1 cellular context compared by ENCODE assay signal in genomic region chrX:132218100-132218807, GRCh38.
TF ChIP-seq lines count a peak whose summit lies in the region.

No MANE protein-coding gene starts in this region.

TF ChIP-seq in HepG2, 621 proteins besides CTCF, POLR2A, EP300 and RAD21 (continued from another document and continues in another):
- TF ChIP-seq ZFP36 (IDR thresholded peaks at IDR 0.05; ENCODE audit: borderline replicate concordance, low read depth, low read length, partially characterized antibody), result no peak
- peak; percentile 24; the same call in 1 of the 2 replicates for TF ChIP-seq FOXP4 (CRISPR knock-in tag; IDR thresholded peaks at IDR 0.05)
- no peak for TF ChIP-seq GFI1 (CRISPR knock-in tag; IDR thresholded peaks at IDR 0.05; ENCODE audit: borderline replicate concordance)
- peak; percentile 72 for TF ChIP-seq ZMYM4 (CRISPR knock-in tag; IDR thresholded peaks at IDR 0.05)
- peak; percentile 55; the same call in 1 of the 2 replicates for TF ChIP-seq HDAC1 (CRISPR knock-in tag; IDR thresholded peaks at IDR 0.05)
- no peak for TF ChIP-seq JARID2 (CRISPR knock-in tag; IDR thresholded peaks at IDR 0.05; ENCODE audit: insufficient replicate concordance)
- no peak for TF ChIP-seq ZUFSP (CRISPR knock-in tag; IDR thresholded peaks at IDR 0.05; ENCODE audit: borderline replicate concordance)
- no peak for TF ChIP-seq NFATC3 (CRISPR knock-in tag; IDR thresholded peaks at IDR 0.05)
- TF ChIP-seq MZF1 (CRISPR knock-in tag; IDR thresholded peaks at IDR 0.05; ENCODE audit: borderline replicate concordance), result no peak
- peak; percentile 16; the same call in 1 of the 2 replicates for TF ChIP-seq FOSL2 (CRISPR knock-in tag; IDR thresholded peaks at IDR 0.05)
- TF ChIP-seq TBL1XR1 (IDR thresholded peaks at IDR 0.05; ENCODE audit: borderline replicate concordance, low read length, partially characterized antibody), result no peak
- TF ChIP-seq ZNF205 (CRISPR knock-in tag; IDR thresholded peaks at IDR 0.05), result no peak
- no peak for TF ChIP-seq ZFP36L2 (CRISPR knock-in tag; IDR thresholded peaks at IDR 0.05)
- TF ChIP-seq ZFAT (CRISPR knock-in tag; conservative IDR thresholded peaks at IDR 0.05), result no peak
- TF ChIP-seq ZNF331 (CRISPR knock-in tag; IDR thresholded peaks at IDR 0.05), result 0 out of 2 replicates have a peak, but pooled peaks have one; percentile 12
- TF ChIP-seq MAFF (IDR thresholded peaks at IDR 0.05; ENCODE audit: low read depth, low read length), result no peak
- TF ChIP-seq ZNF737 (CRISPR knock-in tag; IDR thresholded peaks at IDR 0.05; ENCODE audit: borderline replicate concordance), result no peak
- peak; percentile 80 for TF ChIP-seq HNRNPK (IDR thresholded peaks at IDR 0.05; ENCODE audit: low read depth, low read length, poor library complexity, severe bottlenecking)
- no peak for TF ChIP-seq AGO1 (IDR thresholded peaks at IDR 0.05; ENCODE audit: low read depth, low read length, poor library complexity, severe bottlenecking)
- TF ChIP-seq SP5 (CRISPR knock-in tag; IDR thresholded peaks at IDR 0.05; ENCODE audit: borderline replicate concordance, low read depth), result peak; percentile 40; the same call in 1 of the 2 replicates
- peak; percentile 59 for TF ChIP-seq ZNF687 (CRISPR knock-in tag; IDR thresholded peaks at IDR 0.05)
- no peak for TF ChIP-seq ZNF709 (CRISPR knock-in tag; IDR thresholded peaks at IDR 0.05)
- peak in 1 of 2 experiments; percentile 48; a peak in 1 of 4 replicates for TF ChIP-seq KLF16 (CRISPR knock-in tag; IDR thresholded peaks at IDR 0.05)
- TF ChIP-seq RARA (CRISPR knock-in tag; IDR thresholded peaks at IDR 0.05), result 0 out of 2 replicates have a peak, but pooled peaks have one; percentile 24
- TF ChIP-seq KLF11 (CRISPR knock-in tag; IDR thresholded peaks at IDR 0.05), result no peak
- no peak for TF ChIP-seq HIC2 (CRISPR knock-in tag; IDR thresholded peaks at IDR 0.05; ENCODE audit: low read depth)
- TF ChIP-seq ZNF550 (CRISPR knock-in tag; IDR thresholded peaks at IDR 0.05; ENCODE audit: borderline replicate concordance), result no peak
- 0 out of 2 replicates have a peak, but pooled peaks have one; percentile 38 for TF ChIP-seq SMAD3 (CRISPR knock-in tag; IDR thresholded peaks at IDR 0.05)
- no peak for TF ChIP-seq RFX5 (IDR thresholded peaks at IDR 0.05; ENCODE audit: low read depth, low read length)
- TF ChIP-seq KLF6 (CRISPR knock-in tag; IDR thresholded peaks at IDR 0.05), result no peak
- no peak for TF ChIP-seq SKI (IDR thresholded peaks at IDR 0.05; ENCODE audit: partially characterized antibody)
- TF ChIP-seq ISL2 (CRISPR knock-in tag; IDR thresholded peaks at IDR 0.05), result 0 out of 2 replicates have a peak, but pooled peaks have one; percentile 27
- TF ChIP-seq YY1 (IDR thresholded peaks at IDR 0.05; ENCODE audit: insufficient read depth, insufficient replicate concordance, low read depth, low read length), result peak; percentile 22
- peak; percentile 80 for TF ChIP-seq GATAD1 (CRISPR knock-in tag; IDR thresholded peaks at IDR 0.05)
- TF ChIP-seq STAT6 (CRISPR knock-in tag; IDR thresholded peaks at IDR 0.05; ENCODE audit: borderline replicate concordance), result no peak
- no peak for TF ChIP-seq REST (IDR thresholded peaks at IDR 0.05; ENCODE audit: borderline replicate concordance in 1 of 2, low read depth in 1 of 2, low read length in 2 of 2)
- TF ChIP-seq GATAD2A (CRISPR knock-in tag; IDR thresholded peaks at IDR 0.05), result 0 out of 2 replicates have a peak, but pooled peaks have one; percentile 11
- peak; percentile 72 for TF ChIP-seq SAP130 (CRISPR knock-in tag; IDR thresholded peaks at IDR 0.05; ENCODE audit: low read depth)
- no peak for TF ChIP-seq ZNF607 (CRISPR knock-in tag; IDR thresholded peaks at IDR 0.05; ENCODE audit: borderline replicate concordance)
- TF ChIP-seq ZBTB10 (CRISPR knock-in tag; IDR thresholded peaks at IDR 0.05; ENCODE audit: borderline replicate concordance), result no peak
- TF ChIP-seq ZNF543 (CRISPR knock-in tag; IDR thresholded peaks at IDR 0.05), result no peak
- no peak for TF ChIP-seq ZNF260 (CRISPR knock-in tag; IDR thresholded peaks at IDR 0.05; ENCODE audit: borderline replicate concordance, low read depth)
- TF ChIP-seq HDAC2 (CRISPR knock-in tag; IDR thresholded peaks at IDR 0.05), result peak; percentile 25; the same call in 1 of the 2 replicates
- no peak for TF ChIP-seq ZNF558 (CRISPR knock-in tag; IDR thresholded peaks at IDR 0.05; ENCODE audit: borderline replicate concordance)
- no peak for TF ChIP-seq HHEX (CRISPR knock-in tag; IDR thresholded peaks at IDR 0.05)
